Comparison of ENCODE assay signal across 8 cellular contexts in the genomic region with DNA sequence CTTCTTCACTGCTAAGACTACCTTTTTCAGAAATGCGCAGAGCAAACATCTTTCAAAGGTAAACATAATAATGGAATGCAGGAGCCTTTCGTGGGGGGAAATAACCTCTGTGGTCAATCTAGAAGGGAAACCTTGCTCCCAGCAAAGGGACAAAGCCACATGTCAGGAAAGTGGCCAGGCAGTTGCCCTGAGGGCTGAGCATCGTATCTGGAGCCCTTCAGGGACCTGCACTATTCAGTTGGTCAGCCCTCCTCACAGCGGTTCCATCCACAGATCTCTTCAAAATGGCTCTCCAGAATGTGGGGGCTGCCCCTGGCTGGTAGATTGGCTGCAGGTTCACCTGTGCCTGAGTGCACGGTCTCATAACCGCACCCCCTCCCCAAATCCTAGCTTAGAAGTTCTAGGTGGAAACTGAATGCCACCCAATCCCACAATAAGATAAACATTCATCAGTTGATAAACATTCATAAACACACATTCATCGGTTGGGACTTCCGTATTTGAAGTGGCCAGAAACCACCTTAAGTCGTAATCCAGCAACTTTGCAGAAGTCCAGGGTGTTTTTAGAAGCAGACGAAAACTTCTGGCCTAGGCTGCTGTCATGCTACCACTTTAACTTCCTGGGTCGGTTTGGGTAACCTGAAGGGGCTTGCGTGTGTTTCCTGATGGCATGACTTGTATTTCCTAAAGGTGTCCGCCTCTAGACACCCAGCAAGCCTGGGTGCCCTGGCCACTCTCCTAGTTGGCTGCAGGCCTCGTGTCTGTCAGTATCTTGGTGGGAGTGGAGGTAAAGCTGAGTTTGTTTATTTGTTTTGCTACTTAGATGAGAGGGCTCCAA. TPM values are rescaled to one million over a fixed set of nuclear protein-coding genes. Genes with fewer than 3 reads are reported as not detected.
DNase-seq lines count a peak whose midpoint lies in the region; ATAC-seq and TF ChIP-seq lines count a peak whose summit lies in the region.

No MANE protein-coding gene starts in this region.

- ATAC-seq in DND-41 (ENCODE audit: insufficient read depth, low read depth) (0 out of 3 replicates have a peak, but pooled peaks have one; percentile 5), GM19467 (IDR thresholded peaks at IDR 0.05; ENCODE audit: unreplicated experiment) (no peak)
- peak; percentile 42 for ATAC-seq in stimulated activated memory B cell treated with anti-CD40 and anti-IgM and Interleukin-4, amounts not matched to agents 10 μg/mL and 1 μg/mL and 100 μg/mL, for 72 hours

- peaks cover 54% of the 10 kb centered on the region for H3K79me2 ChIP-seq in DND-41 (ENCODE audit: insufficient read depth, low read length)

- H3K4me3 Mint-ChIP-seq in activated T-helper 2 cell treated with anti-CD3 and anti-CD28 coated beads, Interferon-gamma antibody, Interleukin-2, Interleukin-4, amounts not matched to agents 10 μg/mL and 5 μg/mL and 100 μg/mL, durations not matched to agents 14 hours and 24 hours and 36 hours (ENCODE audit: low read depth): peak overlapping the region; percentile 97
- H3K4me3 Mint-ChIP-seq in stimulated activated memory B cell treated with anti-CD40 and anti-IgM and Interleukin-4, amounts not matched to agents 10 μg/mL and 1 μg/mL and 100 μg/mL, for 72 hours: peak overlapping the region; percentile 99

- H3K27me3 Mint-ChIP-seq in activated T-helper 2 cell treated with anti-CD3 and anti-CD28 coated beads, Interferon-gamma antibody, Interleukin-2, Interleukin-4, amounts not matched to agents 10 μg/mL and 5 μg/mL and 100 μg/mL, durations not matched to agents 14 hours and 24 hours and 36 hours (ENCODE audit: low read depth): no peaks in the 10 kb centered on the region
- H3K27me3 Mint-ChIP-seq in stimulated activated memory B cell treated with anti-CD40 and anti-IgM and Interleukin-4, amounts not matched to agents 10 μg/mL and 1 μg/mL and 100 μg/mL, for 72 hours: no peaks in the 10 kb centered on the region

- DNase-seq in DND-41: peak; percentile 49
- peak; percentile 63 for DNase-seq in LNCaP clone FGC (ENCODE audit: low read depth)
- DNase-seq in activated T-helper 2 cell treated with anti-CD3 and anti-CD28 coated beads, Interferon-gamma antibody, Interleukin-2, Interleukin-4, amounts not matched to agents 10 μg/mL and 5 μg/mL and 100 μg/mL, durations not matched to agents 14 hours and 24 hours and 36 hours (ENCODE audit: low spot score): no peak
- DNase-seq in NCI-H446 (lab: John Stamatoyannopoulos, UW): no peak
- no peak for DNase-seq in DMS 273 (lab: John Stamatoyannopoulos, UW; ENCODE audit: unreplicated experiment)

- H3K27ac Mint-ChIP-seq in activated T-helper 2 cell treated with anti-CD3 and anti-CD28 coated beads, Interferon-gamma antibody, Interleukin-2, Interleukin-4, amounts not matched to agents 10 μg/mL and 5 μg/mL and 100 μg/mL, durations not matched to agents 14 hours and 24 hours and 36 hours: peak overlapping the region; percentile 95
- H3K27ac Mint-ChIP-seq in stimulated activated memory B cell treated with anti-CD40 and anti-IgM and Interleukin-4, amounts not matched to agents 10 μg/mL and 1 μg/mL and 100 μg/mL, for 72 hours: peak overlapping the region; percentile 97

- H3K9me3 ChIP-seq in DND-41 (ENCODE audit: insufficient read depth, low read length, severe bottlenecking): no peaks in the 10 kb centered on the region
- H3K9me3 ChIP-seq in iPS-18a (ENCODE audit: control insufficient read depth, low read depth, low read length): no peaks in the 10 kb centered on the region

- H3K9me3 Mint-ChIP-seq in activated T-helper 2 cell treated with anti-CD3 and anti-CD28 coated beads, Interferon-gamma antibody, Interleukin-2, Interleukin-4, amounts not matched to agents 10 μg/mL and 5 μg/mL and 100 μg/mL, durations not matched to agents 14 hours and 24 hours and 36 hours: no peaks in the 10 kb centered on the region
- H3K9me3 Mint-ChIP-seq in stimulated activated memory B cell treated with anti-CD40 and anti-IgM and Interleukin-4, amounts not matched to agents 10 μg/mL and 1 μg/mL and 100 μg/mL, for 72 hours: no peaks in the 10 kb centered on the region

- H3K9ac ChIP-seq in DND-41 (ENCODE audit: low read depth, low read length) (peak overlapping the region; percentile 97), iPS-18a (ENCODE audit: low read length) (peak overlapping the region; percentile 10)

- H3K27ac ChIP-seq in DND-41 (ENCODE audit: low read length) (peak overlapping the region; percentile 97), iPS-18a (ENCODE audit: low read length) (no peak overlapping the region)

- H3K4me1 ChIP-seq in DND-41 (ENCODE audit: insufficient read depth, low read length) (peaks cover 69% of the 10 kb centered on the region), iPS-18a (ENCODE audit: control insufficient read depth, low read depth, low read length) (peaks cover 5% of the 10 kb centered on the region)

- H3K4me1 Mint-ChIP-seq in activated T-helper 2 cell treated with anti-CD3 and anti-CD28 coated beads, Interferon-gamma antibody, Interleukin-2, Interleukin-4, amounts not matched to agents 10 μg/mL and 5 μg/mL and 100 μg/mL, durations not matched to agents 14 hours and 24 hours and 36 hours (ENCODE audit: low read depth): peaks cover 66% of the 10 kb centered on the region
- H3K4me1 Mint-ChIP-seq in stimulated activated memory B cell treated with anti-CD40 and anti-IgM and Interleukin-4, amounts not matched to agents 10 μg/mL and 1 μg/mL and 100 μg/mL, for 72 hours: peaks cover 63% of the 10 kb centered on the region

- peak overlapping the region; percentile 87 to 90 for H3K4me3 ChIP-seq in DND-41 (ENCODE audit: low read depth in 1 of 2, low read length in 2 of 2)
- peak overlapping the region; percentile 51 for H3K4me3 ChIP-seq in LNCaP clone FGC (ENCODE audit: low read depth, low read length)
- peak overlapping the region; percentile 72 for H3K4me3 ChIP-seq in iPS-18a (ENCODE audit: low read length)

- H4K20me1 ChIP-seq in DND-41 (ENCODE audit: insufficient read depth, low read length): no peaks in the 10 kb centered on the region

- H3K27me3 ChIP-seq in DND-41 (ENCODE audit: insufficient read depth, low read length, poor library complexity): no peaks in the 10 kb centered on the region
- H3K27me3 ChIP-seq in iPS-18a (ENCODE audit: control insufficient read depth, insufficient read depth, low read length): peaks cover 40% of the 10 kb centered on the region

- H3K4me2 ChIP-seq in DND-41 (ENCODE audit: insufficient read depth, low read length): peak overlapping the region; percentile 85

- peaks cover 32% of the 10 kb centered on the region for H3K36me3 ChIP-seq in DND-41 (ENCODE audit: insufficient read depth, low read length)
- no peaks in the 10 kb centered on the region for H3K36me3 ChIP-seq in iPS-18a (ENCODE audit: control insufficient read depth, low read depth, low read length)

- H3K36me3 Mint-ChIP-seq in activated T-helper 2 cell treated with anti-CD3 and anti-CD28 coated beads, Interferon-gamma antibody, Interleukin-2, Interleukin-4, amounts not matched to agents 10 μg/mL and 5 μg/mL and 100 μg/mL, durations not matched to agents 14 hours and 24 hours and 36 hours (ENCODE audit: low read depth): peaks cover 54% of the 10 kb centered on the region
- peaks cover 31% of the 10 kb centered on the region for H3K36me3 Mint-ChIP-seq in stimulated activated memory B cell treated with anti-CD40 and anti-IgM and Interleukin-4, amounts not matched to agents 10 μg/mL and 1 μg/mL and 100 μg/mL, for 72 hours

- TF ChIP-seq CTCF in DND-41 (IDR thresholded peaks at IDR 0.05; ENCODE audit: borderline replicate concordance, extremely low read depth, low read length, poor library complexity, severe bottlenecking) (no peak), LNCaP clone FGC (IDR thresholded peaks at IDR 0.05; ENCODE audit: control insufficient read depth, extremely low read depth, insufficient read depth) (no peak)

- intact Hi-C loops in activated T-helper 2 cell treated with anti-CD3 and anti-CD28 coated beads, Interferon-gamma antibody, Interleukin-2, Interleukin-4, amounts not matched to agents 10 μg/mL and 5 μg/mL and 100 μg/mL, durations not matched to agents 14 hours and 24 hours and 36 hours (cut with micrococcal nuclease): loop anchor here (5.0 kb wide), 1 partner anchor 124 kb away; the partner anchor contains the start of gene MAPKAPK2

- peak overlapping the region; percentile 57 for H2AFZ ChIP-seq in DND-41 (ENCODE audit: low read depth, low read length)

RNA-seq across cellular contexts. Expression of gene RASSF5, which starts 50.5 kb away (rescaled TPM):
- total RNA-seq in activated T-helper 2 cell treated with anti-CD3 and anti-CD28 coated beads, Interferon-gamma antibody, Interleukin-2, Interleukin-4, amounts not matched to agents 10 μg/mL and 5 μg/mL and 100 μg/mL, durations not matched to agents 14 hours and 24 hours and 36 hours: 180 and 182 TPM in 2 replicates

RNA-seq across cellular contexts. Expression of gene EIF2D, which starts 54.4 kb away (rescaled TPM):
- total RNA-seq in activated T-helper 2 cell treated with anti-CD3 and anti-CD28 coated beads, Interferon-gamma antibody, Interleukin-2, Interleukin-4, amounts not matched to agents 10 μg/mL and 5 μg/mL and 100 μg/mL, durations not matched to agents 14 hours and 24 hours and 36 hours: 72.7 and 73.3 TPM in 2 replicates

Comparison
In these comparisons a context has a peak if more than half of its experiments do, and no peak if none do; other contexts are left out.
1. DNase-seq: peak in DND-41 (single experiment) and LNCaP clone FGC (single experiment); none in activated T-helper 2 cell treated with anti-CD3 and anti-CD28 coated beads, Interferon-gamma antibody, Interleukin-2, Interleukin-4, amounts not matched to agents 10 μg/mL and 5 μg/mL and 100 μg/mL, durations not matched to agents 14 hours and 24 hours and 36 hours (single experiment), NCI-H446 (0 of 2) and DMS 273 (single experiment).
2. Peak in every context shown above with its lines, with median percentiles within 50 percentile points of each other: H3K4me3 ChIP-seq.